In the genomic region with DNA sequence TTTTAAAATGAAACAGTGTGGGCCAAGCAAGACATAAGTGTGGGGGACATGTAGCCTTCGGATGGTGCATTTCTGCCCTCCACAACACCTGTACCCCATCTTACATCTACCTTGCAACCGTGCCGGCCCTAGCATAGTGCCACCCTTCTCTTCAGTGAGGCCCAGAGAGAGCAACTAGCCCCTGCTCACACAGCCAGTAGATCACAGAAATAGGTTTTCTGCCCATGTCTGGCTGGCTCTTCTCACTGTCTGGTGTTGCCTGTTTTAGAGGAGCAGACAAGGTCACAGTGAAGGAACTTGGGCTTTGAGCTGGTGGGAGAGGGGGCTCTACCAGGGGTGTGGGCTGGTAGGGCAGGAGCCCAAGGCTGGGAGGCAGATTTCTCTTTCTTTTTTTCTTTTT, we compare ENCODE assay signal across 30 cellular contexts.
"Had no signal": no experiment of that assay in that cellular context is flagged by ENCODE, and none has a peak within 500 bp of the region (broad histone marks: within the 10 kb centered on the region; RNA-seq: fewer than 3 reads in every experiment).

No MANE protein-coding gene starts in this region.

- H3K9ac ChIP-seq: KMS-11 had no signal

- H3K27me3 ChIP-seq: brain microvascular endothelial cell had no signal

- H3K27ac Mint-ChIP-seq: activated CD4-positive, alpha-beta memory T cell treated with anti-CD3 and anti-CD28 coated beads for 36 hours; activated CD4-positive, alpha-beta T cell treated with anti-CD3 and anti-CD28 coated beads, Interleukin-2, amount 10 ng/mL, durations not matched to agents 24 days and 14 days; activated naive CD8-positive, alpha-beta T cell treated with anti-CD3 and anti-CD28 coated beads for 36 hours; activated T-helper 17 cell treated with anti-CD3 and anti-CD28 coated beads, Interleukin-2, amount 50 U/mL, for 72 hours; T-helper 1 cell treated with Interleukin-12 subunit alpha and Interleukin-12 subunit beta and Interleukin-4 antibody, amounts not matched to agents 30 μg/mL and 1 μg/mL, for 36 hours; T-helper 2 cell treated with Interferon-gamma antibody and Interleukin-4, amounts not matched to agents 5 μg/mL and 100 μg/mL, for 36 hours had no signal

- DNase-seq: activated CD4-positive, alpha-beta memory T cell treated with anti-CD3 and anti-CD28 coated beads for 36 hours; activated CD4-positive, alpha-beta T cell treated with anti-CD3 and anti-CD28 coated beads, Interleukin-2, amount 10 ng/mL, durations not matched to agents 24 days and 14 days; activated CD8-positive, alpha-beta memory T cell treated with anti-CD3 and anti-CD28 coated beads, Interleukin-2, amount 50 U/mL, for 4 hours; activated effector memory CD4-positive, alpha-beta T cell treated with anti-CD3 and anti-CD28 coated beads, Interleukin-2, amount 50 U/mL, for 16 hours; activated naive CD4-positive, alpha-beta T cell; activated naive CD4-positive, alpha-beta T cell treated with anti-CD3 and anti-CD28 coated beads, Interleukin-2, amount 50 U/mL, for 16 hours; activated naive CD8-positive, alpha-beta T cell treated with anti-CD3 and anti-CD28 coated beads for 36 hours; activated T-cell treated with anti-CD3 and anti-CD28 coated beads for 4 hours; activated T-cell treated with anti-CD3 and anti-CD28 coated beads, Interleukin-2, amount 50 U/mL, for 48 hours; amniotic stem cell; aorta; brain microvascular endothelial cell; central memory CD4-positive, alpha-beta T cell; MM.1S; MV-4-11; NCI-H1092; NCI-H1436 treated with DMSO at 0.1 percent for 48 hours; NCI-H1694 treated with DMSO at 0.1 percent for 48 hours; NCI-H2029; NCI-H2171 treated with DMSO at 0.1 percent for 48 hours; NCI-H226; NCI-H446 treated with DMSO at 0.1 percent for 48 hours; NCI-H524; NCI-H69; PC-9; Right ventricle myocardium superior had no signal

- H3K4me3 Mint-ChIP-seq: activated CD4-positive, alpha-beta memory T cell treated with anti-CD3 and anti-CD28 coated beads for 36 hours; activated CD4-positive, alpha-beta T cell treated with anti-CD3 and anti-CD28 coated beads, Interleukin-2, amount 10 ng/mL, durations not matched to agents 24 days and 14 days; activated naive CD8-positive, alpha-beta T cell treated with anti-CD3 and anti-CD28 coated beads for 36 hours; activated T-helper 17 cell treated with anti-CD3 and anti-CD28 coated beads, Interleukin-2, amount 50 U/mL, for 72 hours; T-helper 1 cell treated with Interleukin-12 subunit alpha and Interleukin-12 subunit beta and Interleukin-4 antibody, amounts not matched to agents 30 μg/mL and 1 μg/mL, for 36 hours; T-helper 2 cell treated with Interferon-gamma antibody and Interleukin-4, amounts not matched to agents 5 μg/mL and 100 μg/mL, for 36 hours had no signal

- H3K4me3 ChIP-seq: PC-9 had no signal

- H3K4me2 ChIP-seq: KMS-11, PC-9 had no signal

- H3K4me1 Mint-ChIP-seq: activated naive CD8-positive, alpha-beta T cell treated with anti-CD3 and anti-CD28 coated beads for 36 hours; activated T-helper 17 cell treated with anti-CD3 and anti-CD28 coated beads, Interleukin-2, amount 50 U/mL, for 72 hours had no signal

- H3K27ac ChIP-seq: brain microvascular endothelial cell, KMS-11, PC-9 had no signal

- H3K27me3 Mint-ChIP-seq: activated CD4-positive, alpha-beta memory T cell treated with anti-CD3 and anti-CD28 coated beads for 36 hours; activated CD4-positive, alpha-beta T cell treated with anti-CD3 and anti-CD28 coated beads, Interleukin-2, amount 10 ng/mL, durations not matched to agents 24 days and 14 days; activated naive CD8-positive, alpha-beta T cell treated with anti-CD3 and anti-CD28 coated beads for 36 hours; activated T-helper 17 cell treated with anti-CD3 and anti-CD28 coated beads, Interleukin-2, amount 50 U/mL, for 72 hours had no signal

- ATAC-seq: activated T-helper 17 cell treated with anti-CD3 and anti-CD28 coated beads, Interleukin-2, amount 50 U/mL, for 72 hours had no signal

- H2AFZ ChIP-seq: PC-9 had no signal

- H3K9me3 Mint-ChIP-seq: activated CD4-positive, alpha-beta memory T cell treated with anti-CD3 and anti-CD28 coated beads for 36 hours; activated CD4-positive, alpha-beta T cell treated with anti-CD3 and anti-CD28 coated beads, Interleukin-2, amount 10 ng/mL, durations not matched to agents 24 days and 14 days; activated naive CD8-positive, alpha-beta T cell treated with anti-CD3 and anti-CD28 coated beads for 36 hours; activated T-helper 17 cell treated with anti-CD3 and anti-CD28 coated beads, Interleukin-2, amount 50 U/mL, for 72 hours; T-helper 1 cell treated with Interleukin-12 subunit alpha and Interleukin-12 subunit beta and Interleukin-4 antibody, amounts not matched to agents 30 μg/mL and 1 μg/mL, for 36 hours; T-helper 2 cell treated with Interferon-gamma antibody and Interleukin-4, amounts not matched to agents 5 μg/mL and 100 μg/mL, for 36 hours had no signal
